Comparison of ENCODE assay signal across 1 cellular context in the genomic region with DNA sequence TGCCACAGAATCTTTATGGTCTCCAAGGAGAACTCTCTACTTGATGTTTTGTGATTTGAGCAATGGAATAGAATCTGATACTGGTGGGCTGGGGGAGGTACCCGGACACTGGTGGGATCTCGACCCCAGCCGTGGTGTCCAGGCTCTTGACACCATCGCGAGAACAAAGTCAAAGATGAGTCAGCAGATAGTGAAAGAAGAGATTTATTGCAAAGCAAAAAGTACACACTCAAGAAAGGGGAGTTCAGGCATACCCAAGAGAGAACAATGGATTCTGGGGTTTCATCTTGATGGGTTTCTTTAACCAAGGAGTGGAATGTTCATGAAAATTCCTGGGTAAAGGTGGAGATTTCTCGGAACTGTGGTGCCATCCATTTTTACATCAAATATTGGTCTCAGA.
A peak's percentile ranks its signal among the peaks of the same experiment; 100 is the strongest.
TF ChIP-seq lines count a peak whose summit lies in the region.

No MANE protein-coding gene starts in this region.

TF ChIP-seq in A549, 52 proteins besides CTCF, POLR2A, EP300 and RAD21:
- TF ChIP-seq MAFK (IDR thresholded peaks at IDR 0.05; ENCODE audit: partially characterized antibody) = peak; percentile 35
